In genomic region chr19:34995551-34995950, GRCh38 we compare ENCODE assay signal across 14 cellular contexts. TPM values are rescaled to one million over a fixed set of nuclear protein-coding genes. Genes with fewer than 3 reads are reported as not detected.
DNase-seq lines count a peak whose midpoint lies in the region; ATAC-seq, FAIRE-seq and TF ChIP-seq lines count a peak whose summit lies in the region.
"Had no signal": no experiment of that assay in that cellular context is flagged by ENCODE, and none has a peak within 500 bp of the region (broad histone marks: within the 10 kb centered on the region; RNA-seq: fewer than 3 reads in every experiment).

No MANE protein-coding gene starts in this region.

- H3K27ac ChIP-seq in C4-2B (peak overlapping the region; percentile 62), gastrocnemius medialis (peak overlapping the region; percentile 83 to 98 (median 92))
- H3K27ac ChIP-seq: KMS-11 had no signal

- FAIRE-seq in frontal cortex (lab: Jason Lieb, UNC): no peak

- no peak for TF ChIP-seq POLR2A in gastrocnemius medialis (IDR thresholded peaks at IDR 0.05)

- TF ChIP-seq CTCF in C4-2B (conservative IDR thresholded peaks at IDR 0.05) (no peak), gastrocnemius medialis (IDR thresholded peaks at IDR 0.05 in 4 of 5, conservative IDR thresholded peaks at IDR 0.05 in 1 of 5) (no peak)

- in situ Hi-C loops in Caki2 (cut with HindIII; ENCODE audit: low pct_unique_long_range_greater_than_20kb, low sequenced_read_pairs): no loop called here
- in situ Hi-C loops in gastrocnemius medialis (cut with MboI; ENCODE audit: low sequenced_read_pairs in 4 of 4): loop anchor here in 1 of 4 donors (25.0 kb wide), 1 partner anchor 267 kb away; the partner anchor contains the start of gene USF2

- peaks cover 0 to 7% of the 10 kb centered on the region in 2 donors for H3K36me3 ChIP-seq in gastrocnemius medialis
- H3K36me3 ChIP-seq: neutrophil had no signal

- DNase-seq in Caki2 (ENCODE audit: low read depth) (peak; percentile 62), left colon (no peak), gastrocnemius medialis (no peak), frontal cortex (ENCODE audit: low spot score in 2 of 2) (no peak), CD1c-positive myeloid dendritic cell (ENCODE audit: extremely low spot score) (no peak)
- DNase-seq in stimulated activated naive CD4-positive, alpha-beta T cell (lab: John Stamatoyannopoulos, UW): no peak
- DNase-seq: activated B cell treated with CpG ODN at 0.5 μM for 24 hours, activated T-cell treated with anti-CD3 and anti-CD28 coated beads for 4 hours, EL, NCI-H1105 had no signal

- H3K4me3 ChIP-seq in gastrocnemius medialis: peak overlapping the region in 2 of 4 donors; percentile 64

- H3K27me3 ChIP-seq in gastrocnemius medialis: no peaks in the 10 kb centered on the region
- H3K27me3 ChIP-seq: neutrophil had no signal

- no peaks in the 10 kb centered on the region for H3K9me3 ChIP-seq in gastrocnemius medialis
- H3K9me3 ChIP-seq: neutrophil had no signal

- intact Hi-C loops in left colon (cut with DNase I, micrococcal nuclease): no loop called here
- intact Hi-C loops in gastrocnemius medialis (cut with DNase I; ENCODE audit: low total_unique reads): no loop called here

- peaks cover 15 to 30% of the 10 kb centered on the region in 2 donors for H3K4me1 ChIP-seq in gastrocnemius medialis

- ATAC-seq in left colon (peak; percentile 32), gastrocnemius medialis (no peak)

RNA-seq across cellular contexts. Expression of gene GRAMD1A, which starts 4.6 kb away (rescaled TPM):
- total RNA-seq in Caki2 (2014; rRNA removed; shearing (Covaris generic); ENCODE audit: low replicate concordance): 32.8 and 44.9 TPM in 2 replicates
- 10 to 100 TPM; 17.1 to 32.3 TPM for total RNA-seq in left colon
- total RNA-seq in gastrocnemius medialis: 10 to 100 TPM; 38.8 to 45.1 (median 43.7) TPM
- 29.3 TPM for total RNA-seq in frontal cortex

RNA-seq across cellular contexts. Expression of gene ZNF792, which starts 31.5 kb away (rescaled TPM):
- 3.9 and 6.7 TPM in 2 replicates for total RNA-seq in Caki2 (2014; rRNA removed; shearing (Covaris generic); ENCODE audit: low replicate concordance)
- total RNA-seq in left colon (1 to 10 TPM; 5.8 to 6.4 TPM), gastrocnemius medialis (1 to 10 TPM; 1.7 to 3.5 (median 2.7) TPM), frontal cortex (13.9 TPM)

RNA-seq across cellular contexts. Expression of gene SCN1B, which starts 34.7 kb away (rescaled TPM):
- 3.3 and 4.3 TPM in 2 replicates for total RNA-seq in Caki2 (2014; rRNA removed; shearing (Covaris generic); ENCODE audit: low replicate concordance)
- 1 to 10 TPM; 2.2 to 4.1 TPM for total RNA-seq in left colon
- 100 to 1,000 TPM; 194 to 469 (median 289) TPM for total RNA-seq in gastrocnemius medialis
- total RNA-seq in frontal cortex: 0.82 TPM

RNA-seq across cellular contexts. Expression of gene HPN, which starts 46.0 kb away (rescaled TPM):
- total RNA-seq in Caki2 (2014; rRNA removed; shearing (Covaris generic); ENCODE audit: low replicate concordance): 0.84 TPM in 1 of 2 replicates, not detected in the other
- total RNA-seq in left colon (1 to 10 TPM in 1 of 2 donors, under 1 TPM in 1; 0.95 to 1.1 TPM), gastrocnemius medialis (10 to 100 TPM in 3 of 4 donors, 1 to 10 TPM in 1; 9.1 to 24.0 (median 17.1) TPM), frontal cortex (not detected)
- total RNA-seq: activated B cell treated with CpG ODN at 0.5 μM for 24 hours, fibroblast of villous mesenchyme had no signal

Comparison
In these comparisons a context has a peak if more than half of its experiments do, and no peak if none do; other contexts are left out.
1. RNA of gene SCN1B, which starts 34.7 kb away (total RNA-seq): 194 to 469 TPM in gastrocnemius medialis; 2.2 to 4.1 TPM in left colon, 3.3 to 4.3 TPM in Caki2 and 0.82 TPM in frontal cortex (single experiment); every median in the first group is over 10 times any median in the second.